ENCODE assay signal across 8 cellular contexts in genomic region chr17:74453665-74454196, GRCh38. TPM values are rescaled to one million over a fixed set of nuclear protein-coding genes. Genes with fewer than 3 reads are reported as not detected.
A peak's percentile ranks its signal among the peaks of the same experiment; 100 is the strongest.
DNase-seq lines count a peak whose midpoint lies in the region; ATAC-seq and TF ChIP-seq lines count a peak whose summit lies in the region.

No MANE protein-coding gene starts in this region.

- H3K4me3 Mint-ChIP-seq in MCF 10A (ENCODE audit: unreplicated experiment): peak overlapping the region; percentile 40

- peaks cover 7% of the 10 kb centered on the region; the same call in 1 of the 2 replicates for H3K4me1 ChIP-seq in PC-9 (replicated peaks; ENCODE audit: insufficient read depth)

- H2AFZ ChIP-seq in PC-9: no peak overlapping the region

- H3K9me2 ChIP-seq in PC-9 (ENCODE audit: insufficient read depth): no peaks in the 10 kb centered on the region

- no peaks in the 10 kb centered on the region for H3K9me3 ChIP-seq in PC-9 (ENCODE audit: insufficient read depth, low read depth)

- H3K79me2 ChIP-seq in PC-9 (ENCODE audit: low read depth): no peaks in the 10 kb centered on the region

- no peaks in the 10 kb centered on the region for H3K9me3 Mint-ChIP-seq in MCF 10A (ENCODE audit: unreplicated experiment)

- POLR2A ChIA-PET in HEK293T (lab: Yijun Ruan, JAX): interaction anchor here (1.0 to 4.4 kb wide), 3 partner anchors 10 to 37 kb away, joined by 3 to 27 read pairs (median 20); no protein-coding TSS in a partner anchor
- POLR2A ChIA-PET in PC-9 (lab: Charles Lee; ENCODE audit: unreplicated experiment): interaction anchor here (0.6 to 0.8 kb wide), 2 partner anchors 20 to 22 kb away, joined by 4 to 6 read pairs; no protein-coding TSS in a partner anchor
- POLR2A ChIA-PET in MCF 10A (lab: Yijun Ruan, JAX): interaction anchor here (0.7 to 6.8 kb wide), 7 partner anchors 10 to 296 kb away, joined by 3 to 46 read pairs (median 8); partner anchors contain the start of gene GPRC5C

- H3K27ac Mint-ChIP-seq in MCF 10A (ENCODE audit: low read depth, unreplicated experiment): no peak overlapping the region

- H3K27ac ChIP-seq in PC-9: no peak overlapping the region

- DNase-seq in GM12864 (ENCODE audit: low read depth): no peak
- peak; percentile 95 for DNase-seq in HEK293T (ENCODE audit: extremely low spot score)
- no peak for DNase-seq in PC-9
- no peak for DNase-seq in MCF 10A (ENCODE audit: unreplicated experiment)
- DNase-seq in left lobe of liver (ENCODE audit: low spot score): no peak
- DNase-seq in stimulated activated CD8-positive, alpha-beta memory T cell treated with anti-CD3 and anti-CD28 coated beads, Interleukin-4, amount 100 ng/mL, for 24 hours (ENCODE audit: low read depth): peak; percentile 71
- no peak for DNase-seq in HCEC 1CT
- no peak for DNase-seq in KG1 (lab: John Stamatoyannopoulos, UW)

- H4K20me1 ChIP-seq in PC-9 (ENCODE audit: insufficient read depth): no peaks in the 10 kb centered on the region

- peak; percentile 8 for TF ChIP-seq CTCF in GM12864 (IDR thresholded peaks at IDR 0.05; ENCODE audit: low read depth, low read length, missing control alignments)
- no peak for TF ChIP-seq CTCF in PC-9 (conservative IDR thresholded peaks at IDR 0.05)
- no peak for TF ChIP-seq CTCF in MCF 10A (IDR thresholded peaks at IDR 0.05; ENCODE audit: unreplicated experiment)

- H3F3A ChIP-seq in PC-9 (ENCODE audit: insufficient read depth, low read depth): no peaks in the 10 kb centered on the region

- H3K36me3 ChIP-seq in PC-9 (ENCODE audit: low read depth): no peaks in the 10 kb centered on the region

- H3K4me3 ChIP-seq in GM12864 (ENCODE audit: low read depth, low read length): no peak overlapping the region
- peak overlapping the region; percentile 55; the same call in 1 of the 2 replicates for H3K4me3 ChIP-seq in PC-9

- intact Hi-C loops in PC-9 (cut with micrococcal nuclease; ENCODE audit: unreplicated experiment) (loop anchor here (5.0 to 10.0 kb wide), 3 partner anchors 56 to 239 kb away; partner anchors contain the start of gene TTYH2), MCF 10A (cut with micrococcal nuclease) (loop anchor here (1.0 kb wide), 1 partner anchor 10 kb away; no protein-coding TSS in a partner anchor)

- peak overlapping the region; percentile 96 for H3K4me2 ChIP-seq in PC-9

- no TSS peak for BruUV-seq in PC-9 (replicated peaks; lab: Mats Ljungman, UMichigan)
- BruUV-seq in MCF 10A (replicated peaks; lab: Mats Ljungman, UMichigan): no TSS peak

- no peaks in the 10 kb centered on the region for H3K27me3 Mint-ChIP-seq in MCF 10A (ENCODE audit: insufficient read depth, unreplicated experiment)

- peaks cover 5% of the 10 kb centered on the region for H3K36me3 Mint-ChIP-seq in MCF 10A (ENCODE audit: insufficient read depth, unreplicated experiment)

- CTCF ChIA-PET in HEK293T (lab: Yijun Ruan, JAX) (interaction anchor here (0.5 to 1.6 kb wide), 3 partner anchors 16 to 1024 kb away, joined by 3 to 4 read pairs (median 3); no protein-coding TSS in a partner anchor), PC-9 (lab: Charles Lee) (interaction anchor here (1.0 to 1.7 kb wide), 3 partner anchors 60 to 85 kb away, joined by 4 to 7 read pairs (median 6); no protein-coding TSS in a partner anchor), MCF 10A (lab: Yijun Ruan, JAX) (interaction anchor here (0.7 to 9.3 kb wide), 5 partner anchors 10 to 147 kb away, joined by 3 to 283 read pairs (median 5); no protein-coding TSS in a partner anchor)

- peaks cover 10% of the 10 kb centered on the region; the same call in 1 of the 2 replicates for H3K27me3 ChIP-seq in PC-9 (ENCODE audit: insufficient read depth, low read depth)

- ATAC-seq in left lobe of liver: peak; percentile 15

- peaks cover 7% of the 10 kb centered on the region for H3K4me1 Mint-ChIP-seq in MCF 10A (ENCODE audit: insufficient read depth, unreplicated experiment)

TF ChIP-seq in HEK293T, 16 proteins besides CTCF, POLR2A, EP300 and RAD21:
- TF ChIP-seq FOXM1 (IDR thresholded peaks at IDR 0.05; ENCODE audit: borderline replicate concordance) (no peak), BHLHE40 (IDR thresholded peaks at IDR 0.05; ENCODE audit: borderline replicate concordance) (no peak), ELF4 (IDR thresholded peaks at IDR 0.05) (no peak), FOXA1 (IDR thresholded peaks at IDR 0.05) (no peak), FOXK2 (IDR thresholded peaks at IDR 0.05) (no peak), HDGF (IDR thresholded peaks at IDR 0.05; ENCODE audit: borderline replicate concordance) (no peak), NFRKB (IDR thresholded peaks at IDR 0.05) (no peak), ARNT (IDR thresholded peaks at IDR 0.05) (no peak), SUZ12 (IDR thresholded peaks at IDR 0.05) (no peak), TARDBP (IDR thresholded peaks at IDR 0.05) (no peak), CTBP1 (IDR thresholded peaks at IDR 0.05; ENCODE audit: borderline replicate concordance) (no peak), ZNF384 (IDR thresholded peaks at IDR 0.05) (no peak), SP1 (IDR thresholded peaks at IDR 0.05) (no peak), LEF1 (IDR thresholded peaks at IDR 0.05; ENCODE audit: borderline replicate concordance) (no peak), L3MBTL2 (conservative IDR thresholded peaks at IDR 0.05) (no peak; the same call in 1 of the 2 replicates), PKNOX1 (IDR thresholded peaks at IDR 0.05) (no peak)

RNA-seq across cellular contexts. Expression of gene CD300A, which starts 12.7 kb away (rescaled TPM):
- total RNA-seq in PC-9 (2021) (not detected in 2 replicates), MCF 10A (2022) (not detected in 2 replicates), left lobe of liver (3.8 TPM)

RNA-seq across cellular contexts. Expression of gene GPRC5C, which starts 21.8 kb away (rescaled TPM):
- 27.9 and 32.4 TPM in 2 replicates for total RNA-seq in PC-9 (2021)
- 17.7 and 20.6 TPM in 2 replicates for total RNA-seq in MCF 10A (2022)
- total RNA-seq in left lobe of liver: 243 TPM

Comparison
In these comparisons a context has a peak if more than half of its experiments do, and no peak if none do; other contexts are left out.
1. DNase-seq: peak in HEK293T (single experiment) and stimulated activated CD8-positive, alpha-beta memory T cell treated with anti-CD3 and anti-CD28 coated beads, Interleukin-4, amount 100 ng/mL, for 24 hours (single experiment); none in GM12864 (single experiment), PC-9 (0 of 2), MCF 10A (single experiment), left lobe of liver (single experiment), HCEC 1CT (single experiment) and KG1 (single experiment).